Comparison of ENCODE assay signal across 7 cellular contexts in genomic region chr2:91744691-91745090, GRCh38.
A peak's percentile ranks its signal among the peaks of the same experiment; 100 is the strongest.
DNase-seq lines count a peak whose midpoint lies in the region; ATAC-seq, FAIRE-seq and TF ChIP-seq lines count a peak whose summit lies in the region.
"Not testable (repeated sequence)": the region's sequence is repeated elsewhere in the genome, so short reads cannot be mapped to it uniquely, and the experiment has no call there.

No MANE protein-coding gene starts in this region.

- H3F3A ChIP-seq in GM23338 (replicated peaks; ENCODE audit: low read depth): not testable (repeated sequence)

- H4K20me1 ChIP-seq in GM23338 (replicated peaks; ENCODE audit: insufficient read depth); astrocyte (ENCODE audit: insufficient read depth, low read length): not testable (repeated sequence)

- H3K9ac ChIP-seq in HUES6 (ENCODE audit: low read length): peak overlapping the region; percentile 21
- not testable (repeated sequence) for H3K9ac ChIP-seq in astrocyte (ENCODE audit: low read length)

- H3K9me3 Mint-ChIP-seq in GM23338; astrocyte (ENCODE audit: unreplicated experiment); glutamatergic neuron (ENCODE audit: unreplicated experiment): not testable (repeated sequence)

- H3K27ac Mint-ChIP-seq in GM23338 (peak overlapping the region; percentile 76), astrocyte (ENCODE audit: unreplicated experiment) (peak overlapping the region; percentile 12), glutamatergic neuron (ENCODE audit: unreplicated experiment) (peak overlapping the region; percentile 70)

- peaks cover 20% of the 10 kb centered on the region for H3K27me3 Mint-ChIP-seq in GM23338 (ENCODE audit: insufficient read depth, low read depth, poor library complexity)
- H3K27me3 Mint-ChIP-seq in astrocyte (ENCODE audit: low read depth, unreplicated experiment): peaks cover 23% of the 10 kb centered on the region
- H3K27me3 Mint-ChIP-seq in glutamatergic neuron (ENCODE audit: unreplicated experiment): not testable (repeated sequence)

- not testable (repeated sequence) for H2AFZ ChIP-seq in GM23338; astrocyte (ENCODE audit: low read depth, low read length)

- peak overlapping the region; percentile 53 for H3K4me3 ChIP-seq in GM23338
- H3K4me3 ChIP-seq in HUES6 (ENCODE audit: low read depth, low read length): peak overlapping the region; percentile 40
- not testable (repeated sequence) for H3K4me3 ChIP-seq in astrocyte (ENCODE audit: insufficient read depth, low read depth, low read length)
- H3K4me3 ChIP-seq in iPS-11a (ENCODE audit: low read depth, low read length): peak overlapping the region; percentile 27

- TF ChIP-seq CTCF in GM23338 (conservative IDR thresholded peaks at IDR 0.05; ENCODE audit: low read depth in 2 of 2); astrocyte (IDR thresholded peaks at IDR 0.05; ENCODE audit: insufficient read depth, low read depth, low read length); glutamatergic neuron (IDR thresholded peaks at IDR 0.05; ENCODE audit: partially characterized antibody, unreplicated experiment): not testable (repeated sequence)

- H3K27ac ChIP-seq in GM23338 (ENCODE audit: low read depth); HUES6 (ENCODE audit: low read depth, low read length); astrocyte (ENCODE audit: low read depth, low read length): not testable (repeated sequence)

- H3K4me1 ChIP-seq in GM23338 (ENCODE audit: insufficient read depth): peaks cover 24% of the 10 kb centered on the region
- not testable (repeated sequence) for H3K4me1 ChIP-seq in HUES6 (ENCODE audit: control insufficient read depth, insufficient read depth, low read length); astrocyte (ENCODE audit: insufficient read depth, low read length)

- not testable (repeated sequence) for H3K9me2 ChIP-seq in GM23338 (ENCODE audit: insufficient read depth)

- H3K9me3 ChIP-seq in HUES6 (ENCODE audit: control insufficient read depth, insufficient read depth, low read depth, low read length); astrocyte (ENCODE audit: insufficient read depth, low read depth, low read length): not testable (repeated sequence)

- peak overlapping the region; percentile 88 for H3K4me3 Mint-ChIP-seq in GM23338
- H3K4me3 Mint-ChIP-seq in astrocyte (ENCODE audit: unreplicated experiment): peak overlapping the region; percentile 69
- H3K4me3 Mint-ChIP-seq in glutamatergic neuron (ENCODE audit: unreplicated experiment): peak overlapping the region; percentile 81

- ATAC-seq in GM23338 (peak; percentile 43), sciatic nerve (peak; percentile 68)

- peaks cover 15% of the 10 kb centered on the region; the same call in 1 of the 2 replicates for H3K27me3 ChIP-seq in GM23338 (ENCODE audit: insufficient read depth)
- H3K27me3 ChIP-seq in HUES6 (ENCODE audit: control insufficient read depth, insufficient read depth, low read length): peaks cover 14% of the 10 kb centered on the region; the same call in 1 of the 2 replicates
- not testable (repeated sequence) for H3K27me3 ChIP-seq in astrocyte (ENCODE audit: insufficient read depth, low read length)

- not testable (repeated sequence) for H3K36me3 ChIP-seq in GM23338 (ENCODE audit: insufficient read depth); HUES6 (ENCODE audit: control insufficient read depth, insufficient read depth, low read length); astrocyte (ENCODE audit: insufficient read depth, low read length)

- H3K79me2 ChIP-seq in GM23338 (replicated peaks; ENCODE audit: insufficient read depth): peaks cover 12% of the 10 kb centered on the region
- not testable (repeated sequence) for H3K79me2 ChIP-seq in astrocyte (ENCODE audit: insufficient read depth, low read length)

- intact Hi-C loops in sciatic nerve (cut with DNase I): not testable (repeated sequence)

- not testable (repeated sequence) for H3K36me3 Mint-ChIP-seq in GM23338 (ENCODE audit: low read depth); astrocyte (ENCODE audit: low read depth, unreplicated experiment); glutamatergic neuron (ENCODE audit: unreplicated experiment)

- FAIRE-seq in astrocyte (lab: Jason Lieb, UNC): not testable (repeated sequence)

- H3K4me2 ChIP-seq in GM23338: peak overlapping the region; percentile 87
- not testable (repeated sequence) for H3K4me2 ChIP-seq in astrocyte (ENCODE audit: low read length)

- peaks cover 46% of the 10 kb centered on the region for H3K4me1 Mint-ChIP-seq in GM23338
- H3K4me1 Mint-ChIP-seq in astrocyte (ENCODE audit: low read depth, unreplicated experiment): peaks cover 12% of the 10 kb centered on the region
- peaks cover 26% of the 10 kb centered on the region for H3K4me1 Mint-ChIP-seq in glutamatergic neuron (ENCODE audit: low read depth, unreplicated experiment)

- DNase-seq in GM23338 (ENCODE audit: low spot score) (peak; percentile 79), medulla oblongata (ENCODE audit: extremely low spot score) (peak; percentile 7)
- not testable (repeated sequence) for DNase-seq in astrocyte (ENCODE audit: low read depth); glutamatergic neuron; sciatic nerve (ENCODE audit: low spot score)

TF ChIP-seq in GM23338, 12 proteins besides CTCF, POLR2A, EP300 and RAD21:
- 0 out of 2 replicates have a peak, but pooled peaks have one; percentile 41 for TF ChIP-seq ETS1 (IDR thresholded peaks at IDR 0.05)

Comparison
In these comparisons a context has a peak if more than half of its experiments do, and no peak if none do; other contexts are left out.
1. H3K27ac Mint-ChIP-seq: peak in every context shown above with its lines; median percentile 76 in GM23338; 70 in glutamatergic neuron; 12 in astrocyte.